In genomic region chr20:49593441-49594142, GRCh38 we compare ENCODE assay signal across 1 cellular context.
TF ChIP-seq lines count a peak whose summit lies in the region.

No MANE protein-coding gene starts in this region.

TF ChIP-seq in IMR-90, 13 proteins besides CTCF, POLR2A, EP300 and RAD21 (continued from another document):
- TF ChIP-seq ELK1 (IDR thresholded peaks at IDR 0.05; ENCODE audit: borderline replicate concordance, low read depth, low read length) (no peak), FOS (IDR thresholded peaks at IDR 0.05; ENCODE audit: low read depth, low read length) (no peak), CHD1 (IDR thresholded peaks at IDR 0.05; ENCODE audit: low read depth, low read length) (no peak), RFX5 (IDR thresholded peaks at IDR 0.05; ENCODE audit: low read depth, low read length) (no peak)
